Comparison of ENCODE assay signal across 9 cellular contexts in the genomic region with DNA sequence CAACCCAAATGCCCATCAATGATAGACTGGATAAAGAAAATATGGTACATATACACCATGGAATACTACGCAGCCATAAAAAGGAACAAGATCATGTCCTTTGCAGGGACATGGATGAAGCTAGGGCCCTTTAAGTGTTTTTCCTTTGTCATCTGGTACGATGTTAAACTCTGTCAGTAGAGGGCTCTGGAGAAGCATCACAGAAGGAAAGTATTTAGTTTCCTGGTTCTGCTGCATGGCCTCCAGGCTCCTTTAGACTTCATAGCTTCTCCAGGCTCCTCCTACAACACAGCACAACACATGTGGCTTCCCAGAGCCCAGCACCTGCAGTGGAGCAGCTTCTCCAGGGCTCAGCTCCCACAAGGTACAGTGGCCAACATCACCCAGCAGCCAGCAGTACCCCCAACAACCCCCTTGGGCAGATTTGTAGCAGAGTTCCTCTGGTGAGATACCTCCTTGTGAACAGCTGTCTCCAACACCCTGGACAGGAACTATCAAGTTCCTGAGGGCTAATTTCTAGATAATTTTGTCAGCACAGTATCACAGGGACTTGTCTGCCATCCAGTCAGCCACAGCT.
A peak's percentile ranks its signal among the peaks of the same experiment; 100 is the strongest.
DNase-seq lines count a peak whose midpoint lies in the region; ATAC-seq lines count a peak whose summit lies in the region.
"Had no signal": no experiment of that assay in that cellular context is flagged by ENCODE, and none has a peak within 500 bp of the region (broad histone marks: within the 10 kb centered on the region; RNA-seq: fewer than 3 reads in every experiment).

No MANE protein-coding gene starts in this region.

- H3K9me3 Mint-ChIP-seq in stimulated activated naive CD8-positive, alpha-beta T cell treated with anti-CD3 and anti-CD28 coated beads, Interleukin-15, amount 100 ng/mL, for 72 hours = no peaks in the 10 kb centered on the region

- no peak for DNase-seq in stimulated activated naive CD8-positive, alpha-beta T cell treated with anti-CD3 and anti-CD28 coated beads, Interleukin-15, amount 100 ng/mL, for 72 hours
- DNase-seq in stimulated activated naive CD8-positive, alpha-beta T cell treated with anti-CD3 and anti-CD28 coated beads, Interleukin-15, Interleukin-2, amounts not matched to agents 100 U/mL and 50 U/mL, for 24 hours = no peak
- DNase-seq in KBM-7 = peak; percentile 25
- DNase-seq in T47D (ENCODE audit: low read depth in 1 of 2, low spot score in 1 of 2) = peak; percentile 11 to 58
- DNase-seq in pulmonary artery endothelial cell (ENCODE audit: low read depth, low spot score) = peak; percentile 41
- no peak for DNase-seq in NCI-H2196 treated with DMSO at 0.1 percent for 48 hours (lab: John Stamatoyannopoulos, UW; ENCODE audit: unreplicated experiment)
- no peak for DNase-seq in kidney glomerular epithelial cell (lab: John Stamatoyannopoulos, UW)
- DNase-seq in T-helper 9 cell = no peak

- H3K27ac Mint-ChIP-seq in stimulated activated naive CD8-positive, alpha-beta T cell treated with anti-CD3 and anti-CD28 coated beads, Interleukin-15, amount 100 ng/mL, for 72 hours = peak overlapping the region in 1 of 2 donors; percentile 75
- H3K27ac Mint-ChIP-seq: activated naive CD8-positive, alpha-beta T cell had no signal

- ATAC-seq in stimulated activated naive CD8-positive, alpha-beta T cell treated with anti-CD3 and anti-CD28 coated beads, Interleukin-15, amount 100 ng/mL, for 72 hours = peak; percentile 62
- ATAC-seq in stimulated activated naive CD8-positive, alpha-beta T cell treated with anti-CD3 and anti-CD28 coated beads, Interleukin-15, Interleukin-2, amounts not matched to agents 100 U/mL and 50 U/mL, for 24 hours = no peak

- no peak overlapping the region for H3K4me3 Mint-ChIP-seq in stimulated activated naive CD8-positive, alpha-beta T cell treated with anti-CD3 and anti-CD28 coated beads, Interleukin-15, amount 100 ng/mL, for 72 hours
- H3K4me3 Mint-ChIP-seq: activated naive CD8-positive, alpha-beta T cell had no signal

- no peaks in the 10 kb centered on the region for H3K27me3 Mint-ChIP-seq in stimulated activated naive CD8-positive, alpha-beta T cell treated with anti-CD3 and anti-CD28 coated beads, Interleukin-15, amount 100 ng/mL, for 72 hours

- in situ Hi-C loops in KBM-7 (cut with MboI; ENCODE audit: low pct_unique_long_range_greater_than_20kb, low sequenced_read_pairs) (no loop called here), T47D (cut with HindIII; ENCODE audit: low pct_unique_long_range_greater_than_20kb, low sequenced_read_pairs) (no loop called here)

- no peaks in the 10 kb centered on the region for H3K4me1 Mint-ChIP-seq in stimulated activated naive CD8-positive, alpha-beta T cell treated with anti-CD3 and anti-CD28 coated beads, Interleukin-15, amount 100 ng/mL, for 72 hours

Comparison
In these comparisons a context has a peak if more than half of its experiments do, and no peak if none do; other contexts are left out.
1. DNase-seq: peak in KBM-7 (single experiment), T47D (2 of 2) and pulmonary artery endothelial cell (single experiment); none in stimulated activated naive CD8-positive, alpha-beta T cell treated with anti-CD3 and anti-CD28 coated beads, Interleukin-15, amount 100 ng/mL, for 72 hours (0 of 2), stimulated activated naive CD8-positive, alpha-beta T cell treated with anti-CD3 and anti-CD28 coated beads, Interleukin-15, Interleukin-2, amounts not matched to agents 100 U/mL and 50 U/mL, for 24 hours (single experiment), NCI-H2196 treated with DMSO at 0.1 percent for 48 hours (single experiment), kidney glomerular epithelial cell (single experiment) and T-helper 9 cell (single experiment).